ENCODE assay signal across 22 cellular contexts in the genomic region with DNA sequence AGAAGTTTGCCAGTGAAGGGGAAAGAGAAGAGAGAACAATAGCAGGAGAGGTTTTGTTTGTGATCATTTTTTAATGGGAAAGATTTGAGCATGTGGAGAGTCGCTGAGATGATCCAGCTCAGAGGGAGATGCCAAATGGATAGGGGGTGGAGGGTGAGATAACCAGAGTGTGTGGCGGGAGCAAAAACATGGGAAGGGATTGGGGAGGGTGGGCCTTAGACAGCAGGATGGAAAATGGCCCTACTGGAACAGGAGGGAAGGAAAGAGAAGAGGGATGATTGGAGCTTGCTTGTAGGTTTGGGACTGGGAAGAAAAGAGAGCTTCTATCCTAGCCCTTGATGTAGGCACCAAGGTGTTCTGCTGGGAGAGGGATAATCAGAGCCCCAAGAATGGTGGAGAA.
"Had no signal": no experiment of that assay in that cellular context is flagged by ENCODE, and none has a peak within 500 bp of the region (broad histone marks: within the 10 kb centered on the region; RNA-seq: fewer than 3 reads in every experiment).

No MANE protein-coding gene starts in this region.

- DNase-seq: effector CD8-positive, alpha-beta T cell; erythroblast; esophagus squamous epithelium; foreskin melanocyte; kidney; left cardiac atrium; left lung; mesenchymal stem cell; naive B cell; nucleus accumbens; posterior cingulate gyrus; psoas muscle; sigmoid colon; stimulated activated CD4-positive, alpha-beta T cell treated with anti-CD3 and anti-CD28 coated beads, Interleukin-2, amount 100 ng/mL, for 24 hours; stimulated activated CD4-positive, alpha-beta T cell treated with anti-CD3 and anti-CD28 coated beads, Interleukin-4, amount 100 ng/mL, for 24 hours; stimulated activated naive CD4-positive, alpha-beta T cell treated with Interleukin-2 at 50 U/mL for 16 hours; stomach; thyroid gland had no signal

- H3K36me3 Mint-ChIP-seq: natural killer cell treated with Interleukin-12 subunit alpha and Interleukin-12 subunit beta and Interleukin-15 and Interleukin-18, amount 100 ng/mL, for 72 hours; stimulated activated effector memory CD8-positive, alpha-beta T cell treated with anti-CD3 and anti-CD28 coated beads, Interleukin-12 subunit alpha, Interleukin-12 subunit beta, amount 100 ng/mL, for 72 hours had no signal

- H3K27ac Mint-ChIP-seq: dendritic cell treated with granulocyte-macrophage colony-stimulating factor and Interleukin-4, amounts not matched to agents 40 ng/mL and 50 ng/mL, for 4 days; mesothelial cell of epicardium; natural killer cell treated with Interleukin-12 subunit alpha and Interleukin-12 subunit beta and Interleukin-15 and Interleukin-18, amount 100 ng/mL, for 72 hours; stimulated activated effector memory CD8-positive, alpha-beta T cell treated with anti-CD3 and anti-CD28 coated beads, Interleukin-12 subunit alpha, Interleukin-12 subunit beta, amount 100 ng/mL, for 72 hours had no signal

- H3K4me1 Mint-ChIP-seq: mesothelial cell of epicardium; naive B cell; stimulated activated effector memory CD8-positive, alpha-beta T cell treated with anti-CD3 and anti-CD28 coated beads, Interleukin-12 subunit alpha, Interleukin-12 subunit beta, amount 100 ng/mL, for 72 hours had no signal

- H3K4me3 Mint-ChIP-seq: dendritic cell treated with granulocyte-macrophage colony-stimulating factor and Interleukin-4, amounts not matched to agents 40 ng/mL and 50 ng/mL, for 4 days; mesothelial cell of epicardium; naive B cell; natural killer cell treated with Interleukin-12 subunit alpha and Interleukin-12 subunit beta and Interleukin-15 and Interleukin-18, amount 100 ng/mL, for 72 hours; stimulated activated effector memory CD8-positive, alpha-beta T cell treated with anti-CD3 and anti-CD28 coated beads, Interleukin-12 subunit alpha, Interleukin-12 subunit beta, amount 100 ng/mL, for 72 hours had no signal

- H3K9me3 Mint-ChIP-seq: natural killer cell treated with Interleukin-12 subunit alpha and Interleukin-12 subunit beta and Interleukin-15 and Interleukin-18, amount 100 ng/mL, for 72 hours had no signal
